In the genomic region with DNA sequence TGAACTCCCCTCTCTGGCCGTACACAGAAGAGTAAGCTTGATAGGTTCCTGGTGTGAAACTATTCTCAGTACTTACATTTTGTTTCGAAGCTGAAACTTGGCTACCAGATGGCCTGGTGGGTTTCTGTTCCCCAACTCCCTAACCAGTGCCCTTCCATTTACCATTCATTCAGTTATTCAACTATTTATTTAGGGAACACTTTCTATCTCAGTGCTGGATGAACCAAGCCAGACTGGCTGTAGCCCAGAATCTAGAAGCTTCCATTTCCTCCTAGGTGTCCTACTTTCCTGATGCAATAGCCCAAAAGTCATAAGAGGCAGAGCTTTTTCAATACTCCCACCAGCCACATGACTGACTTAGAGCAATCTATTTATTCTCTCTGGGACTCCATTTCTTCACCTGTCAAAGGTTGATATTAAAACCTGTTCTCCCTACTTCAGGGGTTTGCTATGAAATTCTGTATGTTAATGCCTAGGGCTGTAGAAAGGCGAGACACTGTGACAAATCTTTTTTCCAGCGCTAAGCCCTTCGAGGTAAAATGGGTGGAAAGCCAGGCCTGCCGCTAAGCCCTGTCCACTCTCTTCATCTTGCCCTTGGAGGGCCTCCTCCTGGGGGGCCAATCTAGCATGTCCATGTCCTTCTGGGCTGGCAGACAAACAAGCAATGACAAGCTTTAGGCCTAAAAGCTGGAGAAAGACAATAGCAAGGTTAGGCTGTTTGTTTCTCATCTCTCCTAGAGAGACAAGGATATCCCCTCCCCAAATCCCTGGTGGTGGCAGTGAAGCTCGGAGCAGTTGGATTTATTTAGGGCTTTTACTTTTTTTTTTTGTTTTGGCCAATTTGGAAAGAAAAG, we compare ENCODE assay signal across 8 cellular contexts. TPM values are rescaled to one million over a fixed set of nuclear protein-coding genes. Genes with fewer than 3 reads are reported as not detected.
DNase-seq lines count a peak whose midpoint lies in the region; ATAC-seq and TF ChIP-seq lines count a peak whose summit lies in the region.

No MANE protein-coding gene starts in this region.

- no peak for TF ChIP-seq POLR2A in esophagus squamous epithelium (IDR thresholded peaks at IDR 0.05)

- H2AFZ ChIP-seq in OCI-LY1 (ENCODE audit: low read length), result no peak overlapping the region

- H3K9me3 Mint-ChIP-seq in stimulated activated effector memory CD8-positive, alpha-beta T cell treated with anti-CD3 and anti-CD28 coated beads, Interleukin-12 subunit alpha, Interleukin-12 subunit beta, amount 100 ng/mL, for 72 hours, result no peaks in the 10 kb centered on the region

- DNase-seq in NCI-H2227 treated with DMSO at 0.1 percent for 48 hours (lab: John Stamatoyannopoulos, UW) (peak; percentile 87), NCI-H2227 (lab: John Stamatoyannopoulos, UW; ENCODE audit: unreplicated experiment) (no peak), esophagus squamous epithelium (lab: John Stamatoyannopoulos, UW) (no peak), SW480 (ENCODE audit: low spot score) (no peak), NOMO-1 treated with dmso at 0.1 percent for 144 hours (lab: John Stamatoyannopoulos, UW; ENCODE audit: unreplicated experiment) (no peak)
- DNase-seq in stimulated activated effector memory CD8-positive, alpha-beta T cell treated with anti-CD3 and anti-CD28 coated beads, Interleukin-12 subunit alpha, Interleukin-12 subunit beta, amount 100 ng/mL, for 72 hours (ENCODE audit: low spot score in 2 of 2), result no peak

- no peaks in the 10 kb centered on the region for H3K79me2 ChIP-seq in OCI-LY1 (ENCODE audit: insufficient read depth, low read length)

- H3K4me3 ChIP-seq in OCI-LY1 (ENCODE audit: low read depth, low read length, poor library complexity, severe bottlenecking) (no peak overlapping the region), esophagus squamous epithelium (no peak overlapping the region)

- no peak for ATAC-seq in stimulated activated effector memory CD8-positive, alpha-beta T cell treated with anti-CD3 and anti-CD28 coated beads, Interleukin-12 subunit alpha, Interleukin-12 subunit beta, amount 100 ng/mL, for 72 hours
- ATAC-seq in HG03039 (IDR thresholded peaks at IDR 0.05; ENCODE audit: unreplicated experiment), result no peak

- no peaks in the 10 kb centered on the region for H4K20me1 ChIP-seq in OCI-LY1 (ENCODE audit: insufficient read depth, low read length)

- H3K9me2 ChIP-seq in OCI-LY1 (ENCODE audit: low read depth, low read length), result no peaks in the 10 kb centered on the region

- H3K4me2 ChIP-seq in OCI-LY1 (ENCODE audit: low read length), result peak overlapping the region; percentile 19; the same call in 1 of the 2 replicates

- H3K27me3 ChIP-seq in OCI-LY1 (ENCODE audit: insufficient read depth, low read length) (no peaks in the 10 kb centered on the region), esophagus squamous epithelium (no peaks in the 10 kb centered on the region)

- H3K4me1 ChIP-seq in OCI-LY1 (ENCODE audit: insufficient read depth, low read length, severe bottlenecking) (peaks cover 86% of the 10 kb centered on the region), esophagus squamous epithelium (peaks cover 72 to 100% (median 84%) of the 10 kb centered on the region in 3 donors)

- 63 to 67% methylated on average over 6 to 7 of the region's 7 CpGs for WGBS in esophagus squamous epithelium, 2 donors

- H3K4me1 Mint-ChIP-seq in stimulated activated effector memory CD8-positive, alpha-beta T cell treated with anti-CD3 and anti-CD28 coated beads, Interleukin-12 subunit alpha, Interleukin-12 subunit beta, amount 100 ng/mL, for 72 hours, result peaks cover 87% of the 10 kb centered on the region

- H3K36me3 Mint-ChIP-seq in stimulated activated effector memory CD8-positive, alpha-beta T cell treated with anti-CD3 and anti-CD28 coated beads, Interleukin-12 subunit alpha, Interleukin-12 subunit beta, amount 100 ng/mL, for 72 hours, result peaks cover 25% of the 10 kb centered on the region

- H3K36me3 ChIP-seq in OCI-LY1 (ENCODE audit: insufficient read depth, low read length) (no peaks in the 10 kb centered on the region), esophagus squamous epithelium (no peaks in the 10 kb centered on the region)

- TF ChIP-seq CTCF in OCI-LY1 (IDR thresholded peaks at IDR 0.05; ENCODE audit: low read length) (no peak), esophagus squamous epithelium (IDR thresholded peaks at IDR 0.05) (no peak)

- peak overlapping the region; percentile 97 for H3K27ac ChIP-seq in OCI-LY1 (ENCODE audit: low read depth, low read length, poor library complexity, severe bottlenecking)
- H3K27ac ChIP-seq in esophagus squamous epithelium, result peak overlapping the region; percentile 57 to 100 (median 98)

- H3K4me3 Mint-ChIP-seq in stimulated activated effector memory CD8-positive, alpha-beta T cell treated with anti-CD3 and anti-CD28 coated beads, Interleukin-12 subunit alpha, Interleukin-12 subunit beta, amount 100 ng/mL, for 72 hours, result peak overlapping the region; percentile 68

- H3K9ac ChIP-seq in OCI-LY1 (ENCODE audit: low read length), result peak overlapping the region; percentile 25; the same call in 1 of the 2 replicates

- intact Hi-C loops in esophagus squamous epithelium (cut with DNase I), result no loop called here

- peak overlapping the region; percentile 86 for H3K27ac Mint-ChIP-seq in stimulated activated effector memory CD8-positive, alpha-beta T cell treated with anti-CD3 and anti-CD28 coated beads, Interleukin-12 subunit alpha, Interleukin-12 subunit beta, amount 100 ng/mL, for 72 hours

- no peaks in the 10 kb centered on the region for H3K9me3 ChIP-seq in OCI-LY1 (ENCODE audit: low read length)
- no peaks in the 10 kb centered on the region for H3K9me3 ChIP-seq in esophagus squamous epithelium

- peaks cover 19% of the 10 kb centered on the region for H3F3A ChIP-seq in OCI-LY1 (ENCODE audit: insufficient read depth, low read length)

RNA-seq across cellular contexts. Expression of gene IRF2BPL, which starts 8.2 kb away (rescaled TPM):
- total RNA-seq in esophagus squamous epithelium, result 10 to 100 TPM; 15.8 to 28.8 (median 24.0) TPM
